Comparison of ENCODE assay signal across 22 cellular contexts in genomic region chr6:159955945-159956361, GRCh38.
"Had no signal": no experiment of that assay in that cellular context is flagged by ENCODE, and none has a peak within 500 bp of the region (broad histone marks: within the 10 kb centered on the region; RNA-seq: fewer than 3 reads in every experiment).

No MANE protein-coding gene starts in this region.

- H3K9me3 ChIP-seq: esophagus squamous epithelium, pancreas, right lobe of liver, suprapubic skin, transverse colon, upper lobe of right lung, uterus had no signal

- H3K27ac Mint-ChIP-seq: memory B cell, natural killer cell had no signal

- H3K27ac ChIP-seq: dorsolateral prefrontal cortex, esophagus squamous epithelium, pancreas, right lobe of liver, suprapubic skin, transverse colon, upper lobe of right lung, uterus had no signal

- H3K4me3 Mint-ChIP-seq: memory B cell; natural killer cell; stimulated activated naive CD8-positive, alpha-beta T cell treated with anti-CD3 and anti-CD28 coated beads, Interleukin-15, amount 100 ng/mL, for 72 hours had no signal

- H3K4me3 ChIP-seq: dorsolateral prefrontal cortex, esophagus squamous epithelium, lung, pancreas, right lobe of liver, suprapubic skin, transverse colon, upper lobe of right lung, uterus had no signal

- H3K27me3 ChIP-seq: pancreas, right lobe of liver, suprapubic skin, transverse colon, upper lobe of right lung, uterus had no signal

- H3K36me3 Mint-ChIP-seq: memory B cell, natural killer cell had no signal

- DNase-seq: cortex of kidney; dorsolateral prefrontal cortex; effector CD8-positive, alpha-beta T cell; erythroblast; esophagus squamous epithelium; foreskin melanocyte; head of caudate nucleus; natural killer cell; pancreas; right lobe of liver; small intestine; stimulated activated CD4-positive, alpha-beta T cell treated with anti-CD3 and anti-CD28 coated beads, Interleukin-15, amount 100 ng/mL, for 24 hours; stimulated activated CD4-positive, alpha-beta T cell treated with anti-CD3 and anti-CD28 coated beads, Interleukin-2, amount 100 ng/mL, for 48 hours; stimulated activated naive CD4-positive, alpha-beta T cell; stimulated activated naive CD8-positive, alpha-beta T cell treated with anti-CD3 and anti-CD28 coated beads, Interleukin-15, amount 100 ng/mL, for 72 hours; transverse colon; upper lobe of right lung; uterus had no signal

- ATAC-seq: left lobe of liver; natural killer cell; pancreas; stimulated activated naive CD8-positive, alpha-beta T cell treated with anti-CD3 and anti-CD28 coated beads, Interleukin-15, amount 100 ng/mL, for 72 hours; upper lobe of right lung had no signal

- H3K4me1 ChIP-seq: pancreas, right lobe of liver had no signal

- H3K36me3 ChIP-seq: esophagus squamous epithelium, pancreas, right lobe of liver, suprapubic skin, transverse colon, upper lobe of right lung, uterus had no signal

- H3K9me3 Mint-ChIP-seq: natural killer cell had no signal
